ENCODE assay signal across 2 cellular contexts in the genomic region with DNA sequence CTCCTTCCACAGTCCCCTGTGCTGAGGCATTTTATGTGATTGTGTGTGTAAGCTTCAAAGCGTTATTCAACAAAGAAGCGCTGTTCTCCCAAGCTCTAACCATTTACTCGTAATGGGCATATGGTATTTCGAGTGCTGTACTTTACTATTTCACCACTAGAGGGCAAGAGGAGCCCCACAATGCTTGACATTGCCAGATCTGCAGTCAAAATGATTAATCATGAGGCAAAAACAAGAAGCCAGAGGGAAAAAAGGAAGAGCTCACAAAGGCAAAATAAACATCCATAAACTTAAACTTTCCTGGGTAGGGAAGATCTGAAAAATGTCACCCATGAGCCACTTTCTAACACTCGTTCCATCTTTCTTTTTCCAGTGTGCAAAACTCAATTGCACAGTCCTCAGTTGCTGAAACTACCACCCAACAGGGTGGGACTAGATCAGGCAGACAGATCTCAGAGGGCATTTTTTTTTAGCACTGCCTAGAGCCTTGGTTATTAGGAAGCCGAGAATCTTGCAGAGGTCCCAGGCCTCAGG.
TF ChIP-seq lines count a peak whose summit lies in the region.

No MANE protein-coding gene starts in this region.

TF ChIP-seq in GM23338, 12 proteins besides CTCF, POLR2A, EP300 and RAD21 (continued from another document and continues in another):
- TF ChIP-seq REST (IDR thresholded peaks at IDR 0.05; ENCODE audit: unreplicated experiment): no peak
- no peak for TF ChIP-seq ZNF114 (CRISPR knock-in tag; IDR thresholded peaks at IDR 0.05)
- TF ChIP-seq STAT1 (IDR thresholded peaks at IDR 0.05; ENCODE audit: unreplicated experiment): no peak
- TF ChIP-seq, protein P1, sequence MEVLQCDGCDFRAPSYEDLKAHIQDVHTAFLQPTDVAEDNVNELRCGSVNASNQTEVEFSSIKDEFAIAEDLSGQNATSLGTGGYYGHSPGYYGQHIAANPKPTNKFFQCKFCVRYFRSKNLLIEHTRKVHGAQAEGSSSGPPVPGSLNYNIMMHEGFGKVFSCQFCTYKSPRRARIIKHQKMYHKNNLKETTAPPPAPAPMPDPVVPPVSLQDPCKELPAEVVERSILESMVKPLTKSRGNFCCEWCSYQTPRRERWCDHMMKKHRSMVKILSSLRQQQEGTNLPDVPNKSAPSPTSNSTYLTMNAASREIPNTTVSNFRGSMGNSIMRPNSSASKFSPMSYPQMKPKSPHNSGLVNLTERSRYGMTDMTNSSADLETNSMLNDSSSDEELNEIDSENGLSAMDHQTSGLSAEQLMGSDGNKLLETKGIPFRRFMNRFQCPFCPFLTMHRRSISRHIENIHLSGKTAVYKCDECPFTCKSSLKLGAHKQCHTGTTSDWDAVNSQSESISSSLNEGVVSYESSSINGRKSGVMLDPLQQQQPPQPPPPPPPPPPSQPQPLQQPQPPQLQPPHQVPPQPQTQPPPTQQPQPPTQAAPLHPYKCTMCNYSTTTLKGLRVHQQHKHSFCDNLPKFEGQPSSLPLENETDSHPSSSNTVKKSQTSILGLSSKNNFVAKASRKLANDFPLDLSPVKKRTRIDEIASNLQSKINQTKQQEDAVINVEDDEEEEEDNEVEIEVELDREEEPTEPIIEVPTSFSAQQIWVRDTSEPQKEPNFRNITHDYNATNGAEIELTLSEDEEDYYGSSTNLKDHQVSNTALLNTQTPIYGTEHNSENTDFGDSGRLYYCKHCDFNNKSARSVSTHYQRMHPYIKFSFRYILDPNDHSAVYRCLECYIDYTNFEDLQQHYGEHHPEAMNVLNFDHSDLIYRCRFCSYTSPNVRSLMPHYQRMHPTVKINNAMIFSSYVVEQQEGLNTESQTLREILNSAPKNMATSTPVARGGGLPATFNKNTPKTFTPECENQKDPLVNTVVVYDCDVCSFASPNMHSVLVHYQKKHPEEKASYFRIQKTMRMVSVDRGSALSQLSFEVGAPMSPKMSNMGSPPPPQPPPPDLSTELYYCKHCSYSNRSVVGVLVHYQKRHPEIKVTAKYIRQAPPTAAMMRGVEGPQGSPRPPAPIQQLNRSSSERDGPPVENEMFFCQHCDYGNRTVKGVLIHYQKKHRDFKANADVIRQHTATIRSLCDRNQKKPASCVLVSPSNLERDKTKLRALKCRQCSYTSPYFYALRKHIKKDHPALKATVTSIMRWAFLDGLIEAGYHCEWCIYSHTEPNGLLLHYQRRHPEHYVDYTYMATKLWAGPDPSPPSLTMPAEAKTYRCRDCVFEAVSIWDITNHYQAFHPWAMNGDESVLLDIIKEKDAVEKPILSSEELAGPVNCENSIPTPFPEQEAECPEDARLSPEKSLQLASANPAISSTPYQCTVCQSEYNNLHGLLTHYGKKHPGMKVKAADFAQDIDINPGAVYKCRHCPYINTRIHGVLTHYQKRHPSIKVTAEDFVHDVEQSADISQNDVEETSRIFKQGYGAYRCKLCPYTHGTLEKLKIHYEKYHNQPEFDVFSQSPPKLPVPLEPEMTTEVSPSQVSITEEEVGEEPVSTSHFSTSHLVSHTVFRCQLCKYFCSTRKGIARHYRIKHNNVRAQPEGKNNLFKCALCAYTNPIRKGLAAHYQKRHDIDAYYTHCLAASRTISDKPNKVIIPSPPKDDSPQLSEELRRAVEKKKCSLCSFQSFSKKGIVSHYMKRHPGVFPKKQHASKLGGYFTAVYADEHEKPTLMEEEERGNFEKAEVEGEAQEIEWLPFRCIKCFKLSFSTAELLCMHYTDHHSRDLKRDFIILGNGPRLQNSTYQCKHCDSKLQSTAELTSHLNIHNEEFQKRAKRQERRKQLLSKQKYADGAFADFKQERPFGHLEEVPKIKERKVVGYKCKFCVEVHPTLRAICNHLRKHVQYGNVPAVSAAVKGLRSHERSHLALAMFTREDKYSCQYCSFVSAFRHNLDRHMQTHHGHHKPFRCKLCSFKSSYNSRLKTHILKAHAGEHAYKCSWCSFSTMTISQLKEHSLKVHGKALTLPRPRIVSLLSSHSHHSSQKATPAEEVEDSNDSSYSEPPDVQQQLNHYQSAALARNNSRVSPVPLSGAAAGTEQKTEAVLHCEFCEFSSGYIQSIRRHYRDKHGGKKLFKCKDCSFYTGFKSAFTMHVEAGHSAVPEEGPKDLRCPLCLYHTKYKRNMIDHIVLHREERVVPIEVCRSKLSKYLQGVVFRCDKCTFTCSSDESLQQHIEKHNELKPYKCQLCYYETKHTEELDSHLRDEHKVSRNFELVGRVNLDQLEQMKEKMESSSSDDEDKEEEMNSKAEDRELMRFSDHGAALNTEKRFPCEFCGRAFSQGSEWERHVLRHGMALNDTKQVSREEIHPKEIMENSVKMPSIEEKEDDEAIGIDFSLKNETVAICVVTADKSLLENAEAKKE (CRISPR knock-in tag; IDR thresholded peaks at IDR 0.05): no peak
- no peak for TF ChIP-seq POLR2AphosphoS5 (IDR thresholded peaks at IDR 0.05; ENCODE audit: low read depth)
- no peak for TF ChIP-seq JUNB (IDR thresholded peaks at IDR 0.05; ENCODE audit: unreplicated experiment)
- TF ChIP-seq ZNF331 (CRISPR knock-in tag; IDR thresholded peaks at IDR 0.05; ENCODE audit: low read depth): no peak
- TF ChIP-seq ETS1 (IDR thresholded peaks at IDR 0.05): no peak
- no peak for TF ChIP-seq EZH2 (IDR thresholded peaks at IDR 0.05; ENCODE audit: low read depth, unreplicated experiment)

TF ChIP-seq in liver, 16 proteins besides CTCF, POLR2A, EP300 and RAD21 (continued from another document):
- no peak for TF ChIP-seq ZBTB33 (IDR thresholded peaks at IDR 0.05)
- TF ChIP-seq TAF1 (conservative IDR thresholded peaks at IDR 0.05): no peak
- TF ChIP-seq YY1 (IDR thresholded peaks at IDR 0.05): no peak
- no peak for TF ChIP-seq FOXA2 (IDR thresholded peaks at IDR 0.05)
- TF ChIP-seq EGR1 (IDR thresholded peaks at IDR 0.05; ENCODE audit: low read depth in 2 of 2): no peak
- no peak for TF ChIP-seq JUND (IDR thresholded peaks at IDR 0.05)
- TF ChIP-seq ATF3 (IDR thresholded peaks at IDR 0.05): no peak
- TF ChIP-seq RXRA (IDR thresholded peaks at IDR 0.05): no peak
- no peak for TF ChIP-seq HNF4A (conservative IDR thresholded peaks at IDR 0.05)
